1 cellular context compared by ENCODE assay signal in genomic region chr19:11639602-11640471, GRCh38.
TF ChIP-seq lines count a peak whose summit lies in the region.

No MANE protein-coding gene starts in this region.

TF ChIP-seq in K562, 482 proteins besides CTCF, POLR2A, EP300 and RAD21 (continued from another document and continues in another):
- TF ChIP-seq ZNF695 (CRISPR knock-in tag; IDR thresholded peaks at IDR 0.05) (no peak), L3MBTL2 (IDR thresholded peaks at IDR 0.05) (peak; percentile 68), ZNF507 (tag; conservative IDR thresholded peaks at IDR 0.05) (no peak), TRIM28 (IDR thresholded peaks at IDR 0.05) (no peak), BDP1 (IDR thresholded peaks at IDR 0.05; ENCODE audit: insufficient read depth, insufficient read length) (no peak), ZNF436 (CRISPR knock-in tag; IDR thresholded peaks at IDR 0.05) (no peak), ZEB2 (IDR thresholded peaks at IDR 0.05) (no peak), ZNF280A (IDR thresholded peaks at IDR 0.05; ENCODE audit: low read depth, partially characterized antibody) (no peak), TCF7 (IDR thresholded peaks at IDR 0.05; ENCODE audit: borderline replicate concordance) (no peak), PRPF4 (IDR thresholded peaks at IDR 0.05; ENCODE audit: insufficient read depth, low read depth, low read length, poor library complexity, severe bottlenecking) (no peak), KDM2B (CRISPR knock-in tag; IDR thresholded peaks at IDR 0.05) (no peak), CBX1 (IDR thresholded peaks at IDR 0.05; ENCODE audit: low read depth) (0 out of 2 replicates have a peak, but pooled peaks have one; percentile 29), ZNF146 (CRISPR knock-in tag; IDR thresholded peaks at IDR 0.05; ENCODE audit: unreplicated experiment) (no peak), HMG20A (CRISPR knock-in tag; conservative IDR thresholded peaks at IDR 0.05) (no peak), SP2 (IDR thresholded peaks at IDR 0.05; ENCODE audit: extremely low read depth, low read depth, low read length, poor library complexity, severe bottlenecking) (peak; percentile 61), RFX1 (IDR thresholded peaks at IDR 0.05) (no peak), ZNF586 (CRISPR knock-in tag; conservative IDR thresholded peaks at IDR 0.05) (no peak), PBX2 (CRISPR knock-in tag; IDR thresholded peaks at IDR 0.05; ENCODE audit: low read depth) (peak; percentile 81), PBX2 (tag; conservative IDR thresholded peaks at IDR 0.05; ENCODE audit: low read depth) (peak; percentile 96), NR4A1 (CRISPR knock-in tag; IDR thresholded peaks at IDR 0.05) (no peak), NR4A1 (tag; IDR thresholded peaks at IDR 0.05) (no peak), DPF2 (IDR thresholded peaks at IDR 0.05) (no peak), ZNF609 (CRISPR knock-in tag; IDR thresholded peaks at IDR 0.05; ENCODE audit: borderline replicate concordance) (no peak), ZNF644 (tag; IDR thresholded peaks at IDR 0.05; ENCODE audit: low read depth) (no peak), ZFP1 (CRISPR knock-in tag; IDR thresholded peaks at IDR 0.05) (no peak), ZMIZ1 (IDR thresholded peaks at IDR 0.05; ENCODE audit: low read depth in 2 of 2, low read length in 2 of 2) (no peak), ZKSCAN3 (CRISPR knock-in tag; IDR thresholded peaks at IDR 0.05) (no peak), BACH1 (tag; IDR thresholded peaks at IDR 0.05) (no peak), EHMT2 (IDR thresholded peaks at IDR 0.05) (no peak), NFIX (CRISPR knock-in tag; IDR thresholded peaks at IDR 0.05; ENCODE audit: low read depth) (no peak), CREB5 (CRISPR knock-in tag; IDR thresholded peaks at IDR 0.05) (no peak), REST (CRISPR knock-in tag; IDR thresholded peaks at IDR 0.05; ENCODE audit: low read depth) (no peak), ZBTB5 (IDR thresholded peaks at IDR 0.05) (peak; percentile 56; the same call in 1 of the 2 replicates), BRF2 (IDR thresholded peaks at IDR 0.05; ENCODE audit: borderline replicate concordance, insufficient read depth, insufficient read length) (no peak), STAG1 (CRISPR knock-in tag; IDR thresholded peaks at IDR 0.05; ENCODE audit: borderline replicate concordance) (no peak), POLR2AphosphoS2 (IDR thresholded peaks at IDR 0.05; ENCODE audit: low read length) (no peak), MCM7 (IDR thresholded peaks at IDR 0.05) (no peak), CHD2 (IDR thresholded peaks at IDR 0.05; ENCODE audit: low read depth, low read length) (no peak), LARP7 (IDR thresholded peaks at IDR 0.05) (no peak), FIP1L1 (IDR thresholded peaks at IDR 0.05; ENCODE audit: low read depth, low read length, poor library complexity, severe bottlenecking) (no peak), CHD4 (IDR thresholded peaks at IDR 0.05; ENCODE audit: insufficient read depth, insufficient replicate concordance, low read depth, low read length, poor library complexity, severe bottlenecking) (no peak), E2F5 (CRISPR knock-in tag; IDR thresholded peaks at IDR 0.05) (no peak), KLF13 (tag; IDR thresholded peaks at IDR 0.05; ENCODE audit: borderline replicate concordance, low read depth) (no peak)
